8 cellular contexts compared by ENCODE assay signal in the genomic region with DNA sequence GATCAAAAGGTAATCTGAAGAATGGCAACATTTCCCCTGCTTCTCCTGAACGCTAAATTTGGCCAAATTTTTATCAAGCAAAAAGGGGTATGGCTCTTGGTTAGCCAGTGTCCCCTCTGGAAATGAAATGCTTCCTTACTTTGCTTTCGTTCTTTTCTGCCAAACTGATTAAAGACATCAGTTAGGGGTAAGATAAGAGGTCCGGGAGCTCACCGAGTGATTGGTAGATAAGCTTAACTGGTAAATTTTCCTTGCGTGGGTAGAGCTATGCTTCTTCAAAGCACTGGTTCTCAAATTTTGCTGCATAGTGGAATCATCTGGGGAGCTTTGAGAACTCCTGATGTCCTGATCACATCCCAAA.
DNase-seq lines count a peak whose midpoint lies in the region; ATAC-seq, FAIRE-seq and TF ChIP-seq lines count a peak whose summit lies in the region.

No MANE protein-coding gene starts in this region.

- FAIRE-seq in GM12891 (lab: Jason Lieb, UNC) = no peak

- H2AFZ ChIP-seq in GM23338 = no peak overlapping the region; the same call in 1 of the 2 replicates

- H3F3A ChIP-seq in GM23338 (replicated peaks; ENCODE audit: low read depth) = 0 out of 2 replicates have a peak, but pooled peaks cover 4% of the 10 kb centered on the region

- H3K4me3 ChIP-seq in GM23338 = peak overlapping the region; percentile 94
- H3K4me3 ChIP-seq in fibroblast of villous mesenchyme (ENCODE audit: low read depth, low read length) = peak overlapping the region; percentile 90
- H3K4me3 ChIP-seq in skeletal muscle cell (ENCODE audit: low read depth, low read length) = peak overlapping the region; percentile 63

- no peaks in the 10 kb centered on the region for H3K9me2 ChIP-seq in GM23338 (ENCODE audit: insufficient read depth)

- H3K4me2 ChIP-seq in GM23338 = peak overlapping the region; percentile 100

- peaks cover 18% of the 10 kb centered on the region for H3K4me1 ChIP-seq in GM23338 (ENCODE audit: insufficient read depth)

- no peak overlapping the region for H3K27ac Mint-ChIP-seq in GM23338

- no peaks in the 10 kb centered on the region for H3K9me3 Mint-ChIP-seq in GM23338

- TF ChIP-seq POLR2A in GM12891 (IDR thresholded peaks at IDR 0.05; ENCODE audit: low read depth, low read length) = no peak

- H3K36me3 ChIP-seq in GM23338 (ENCODE audit: insufficient read depth) = no peaks in the 10 kb centered on the region

- H4K20me1 ChIP-seq in GM23338 (replicated peaks; ENCODE audit: insufficient read depth) = no peaks in the 10 kb centered on the region

- H3K4me1 Mint-ChIP-seq in GM23338 = peaks cover 19% of the 10 kb centered on the region

- H3K27ac ChIP-seq in GM23338 (ENCODE audit: low read depth) = no peak overlapping the region

- peak overlapping the region; percentile 82 for H3K4me3 Mint-ChIP-seq in GM23338

- H3K79me2 ChIP-seq in GM23338 (replicated peaks; ENCODE audit: insufficient read depth) = no peaks in the 10 kb centered on the region

- peaks cover 54% of the 10 kb centered on the region for H3K27me3 Mint-ChIP-seq in GM23338 (ENCODE audit: insufficient read depth, low read depth, poor library complexity)

- H3K27me3 ChIP-seq in GM23338 (ENCODE audit: insufficient read depth) = peaks cover 79% of the 10 kb centered on the region

- DNase-seq in GM23338 (ENCODE audit: low spot score) = no peak
- DNase-seq in fibroblast of villous mesenchyme (ENCODE audit: low read depth) = no peak
- no peak for DNase-seq in skeletal muscle cell (ENCODE audit: low read depth)
- DNase-seq in DMS153 (lab: John Stamatoyannopoulos, UW) = no peak
- no peak for DNase-seq in GM12891 (ENCODE audit: insufficient read length, low spot score)

- H3K36me3 Mint-ChIP-seq in GM23338 (ENCODE audit: low read depth) = no peaks in the 10 kb centered on the region

- no peak for TF ChIP-seq CTCF in GM23338 (conservative IDR thresholded peaks at IDR 0.05; ENCODE audit: low read depth in 2 of 2)
- TF ChIP-seq CTCF in fibroblast of villous mesenchyme (IDR thresholded peaks at IDR 0.05; ENCODE audit: insufficient read depth, low read depth, low read length) = no peak

- ATAC-seq in GM23338 (no peak), SK-N-SH treated with all-trans-retinoic acid at 6 μM for 48 hours (peak; percentile 11), HG02571 (IDR thresholded peaks at IDR 0.05; ENCODE audit: unreplicated experiment) (no peak), GM18870 (IDR thresholded peaks at IDR 0.05; ENCODE audit: unreplicated experiment) (no peak)

TF ChIP-seq in GM23338, 12 proteins besides CTCF, POLR2A, EP300 and RAD21 (continues in another document):
- TF ChIP-seq, protein P1, sequence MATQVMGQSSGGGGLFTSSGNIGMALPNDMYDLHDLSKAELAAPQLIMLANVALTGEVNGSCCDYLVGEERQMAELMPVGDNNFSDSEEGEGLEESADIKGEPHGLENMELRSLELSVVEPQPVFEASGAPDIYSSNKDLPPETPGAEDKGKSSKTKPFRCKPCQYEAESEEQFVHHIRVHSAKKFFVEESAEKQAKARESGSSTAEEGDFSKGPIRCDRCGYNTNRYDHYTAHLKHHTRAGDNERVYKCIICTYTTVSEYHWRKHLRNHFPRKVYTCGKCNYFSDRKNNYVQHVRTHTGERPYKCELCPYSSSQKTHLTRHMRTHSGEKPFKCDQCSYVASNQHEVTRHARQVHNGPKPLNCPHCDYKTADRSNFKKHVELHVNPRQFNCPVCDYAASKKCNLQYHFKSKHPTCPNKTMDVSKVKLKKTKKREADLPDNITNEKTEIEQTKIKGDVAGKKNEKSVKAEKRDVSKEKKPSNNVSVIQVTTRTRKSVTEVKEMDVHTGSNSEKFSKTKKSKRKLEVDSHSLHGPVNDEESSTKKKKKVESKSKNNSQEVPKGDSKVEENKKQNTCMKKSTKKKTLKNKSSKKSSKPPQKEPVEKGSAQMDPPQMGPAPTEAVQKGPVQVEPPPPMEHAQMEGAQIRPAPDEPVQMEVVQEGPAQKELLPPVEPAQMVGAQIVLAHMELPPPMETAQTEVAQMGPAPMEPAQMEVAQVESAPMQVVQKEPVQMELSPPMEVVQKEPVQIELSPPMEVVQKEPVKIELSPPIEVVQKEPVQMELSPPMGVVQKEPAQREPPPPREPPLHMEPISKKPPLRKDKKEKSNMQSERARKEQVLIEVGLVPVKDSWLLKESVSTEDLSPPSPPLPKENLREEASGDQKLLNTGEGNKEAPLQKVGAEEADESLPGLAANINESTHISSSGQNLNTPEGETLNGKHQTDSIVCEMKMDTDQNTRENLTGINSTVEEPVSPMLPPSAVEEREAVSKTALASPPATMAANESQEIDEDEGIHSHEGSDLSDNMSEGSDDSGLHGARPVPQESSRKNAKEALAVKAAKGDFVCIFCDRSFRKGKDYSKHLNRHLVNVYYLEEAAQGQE (IDR thresholded peaks at IDR 0.05; ENCODE audit: unreplicated experiment) = no peak
- TF ChIP-seq JUNB (IDR thresholded peaks at IDR 0.05; ENCODE audit: unreplicated experiment) = no peak
- TF ChIP-seq EZH2 (IDR thresholded peaks at IDR 0.05; ENCODE audit: low read depth, unreplicated experiment) = no peak
- no peak for TF ChIP-seq STAT1 (IDR thresholded peaks at IDR 0.05; ENCODE audit: unreplicated experiment)
- TF ChIP-seq POLR2AphosphoS5 (IDR thresholded peaks at IDR 0.05; ENCODE audit: low read depth) = no peak
- no peak for TF ChIP-seq CREB1 (CRISPR knock-in tag; IDR thresholded peaks at IDR 0.05; ENCODE audit: low read depth)
- TF ChIP-seq ZNF114 (CRISPR knock-in tag; IDR thresholded peaks at IDR 0.05) = no peak

TF ChIP-seq in SK-N-SH treated with all-trans-retinoic acid at 6 μM for 48 hours, 23 proteins besides CTCF, POLR2A, EP300 and RAD21 (continues in another document):
- TF ChIP-seq, protein P2, sequence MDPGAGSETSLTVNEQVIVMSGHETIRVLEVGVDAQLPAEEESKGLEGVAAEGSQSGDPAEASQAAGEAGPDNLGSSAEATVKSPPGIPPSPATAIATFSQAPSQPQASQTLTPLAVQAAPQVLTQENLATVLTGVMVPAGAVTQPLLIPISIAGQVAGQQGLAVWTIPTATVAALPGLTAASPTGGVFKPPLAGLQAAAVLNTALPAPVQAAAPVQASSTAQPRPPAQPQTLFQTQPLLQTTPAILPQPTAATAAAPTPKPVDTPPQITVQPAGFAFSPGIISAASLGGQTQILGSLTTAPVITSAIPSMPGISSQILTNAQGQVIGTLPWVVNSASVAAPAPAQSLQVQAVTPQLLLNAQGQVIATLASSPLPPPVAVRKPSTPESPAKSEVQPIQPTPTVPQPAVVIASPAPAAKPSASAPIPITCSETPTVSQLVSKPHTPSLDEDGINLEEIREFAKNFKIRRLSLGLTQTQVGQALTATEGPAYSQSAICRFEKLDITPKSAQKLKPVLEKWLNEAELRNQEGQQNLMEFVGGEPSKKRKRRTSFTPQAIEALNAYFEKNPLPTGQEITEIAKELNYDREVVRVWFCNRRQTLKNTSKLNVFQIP (CRISPR knock-in tag; IDR thresholded peaks at IDR 0.05; ENCODE audit: borderline replicate concordance, low read depth) = no peak
- TF ChIP-seq OSR1 (CRISPR knock-in tag; IDR thresholded peaks at IDR 0.05) (no peak), ZFP30 (CRISPR knock-in tag; IDR thresholded peaks at IDR 0.05) (no peak), ISL1 (CRISPR knock-in tag; IDR thresholded peaks at IDR 0.05) (no peak)
- TF ChIP-seq, protein P3, sequence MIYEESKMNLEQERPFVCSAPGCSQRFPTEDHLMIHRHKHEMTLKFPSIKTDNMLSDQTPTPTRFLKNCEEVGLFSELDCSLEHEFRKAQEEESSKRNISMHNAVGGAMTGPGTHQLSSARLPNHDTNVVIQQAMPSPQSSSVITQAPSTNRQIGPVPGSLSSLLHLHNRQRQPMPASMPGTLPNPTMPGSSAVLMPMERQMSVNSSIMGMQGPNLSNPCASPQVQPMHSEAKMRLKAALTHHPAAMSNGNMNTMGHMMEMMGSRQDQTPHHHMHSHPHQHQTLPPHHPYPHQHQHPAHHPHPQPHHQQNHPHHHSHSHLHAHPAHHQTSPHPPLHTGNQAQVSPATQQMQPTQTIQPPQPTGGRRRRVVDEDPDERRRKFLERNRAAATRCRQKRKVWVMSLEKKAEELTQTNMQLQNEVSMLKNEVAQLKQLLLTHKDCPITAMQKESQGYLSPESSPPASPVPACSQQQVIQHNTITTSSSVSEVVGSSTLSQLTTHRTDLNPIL (CRISPR knock-in tag; IDR thresholded peaks at IDR 0.05; ENCODE audit: low read depth) = no peak

TF ChIP-seq in GM12891, 5 proteins besides CTCF, POLR2A, EP300 and RAD21:
- TF ChIP-seq TAF1 (IDR thresholded peaks at IDR 0.05; ENCODE audit: low read depth, low read length) (no peak), POU2F2 (IDR thresholded peaks at IDR 0.05; ENCODE audit: low read depth, low read length) (no peak), PAX5 (IDR thresholded peaks at IDR 0.05; ENCODE audit: insufficient read depth, low read length, severe bottlenecking) (no peak), POLR2AphosphoS5 (IDR thresholded peaks at IDR 0.05; ENCODE audit: low read depth, low read length) (no peak), SPI1 (IDR thresholded peaks at IDR 0.05; ENCODE audit: low read depth, low read length) (no peak)
